ENCODE assay signal across 1 cellular context in the genomic region with DNA sequence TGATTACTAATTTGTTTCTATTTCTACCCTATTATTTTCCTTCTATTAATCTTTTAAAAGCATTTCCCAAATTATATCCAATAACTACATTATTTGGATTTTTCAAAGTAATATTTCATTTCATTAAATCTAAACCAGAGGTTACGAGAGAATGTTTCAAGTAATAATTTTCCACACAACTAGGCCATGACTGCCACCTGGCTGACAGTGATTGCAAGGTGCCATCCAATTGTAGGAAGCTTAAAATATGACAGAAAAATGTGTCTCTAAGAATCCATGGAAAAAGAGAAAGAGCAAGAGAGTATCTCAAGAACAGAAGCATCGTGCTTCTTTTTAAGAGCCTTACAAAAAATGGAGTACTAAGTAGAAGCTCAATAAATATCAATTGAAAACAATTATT.
TF ChIP-seq lines count a peak whose summit lies in the region.

No MANE protein-coding gene starts in this region.

TF ChIP-seq in liver, 16 proteins besides CTCF, POLR2A, EP300 and RAD21:
- TF ChIP-seq, protein P1, sequence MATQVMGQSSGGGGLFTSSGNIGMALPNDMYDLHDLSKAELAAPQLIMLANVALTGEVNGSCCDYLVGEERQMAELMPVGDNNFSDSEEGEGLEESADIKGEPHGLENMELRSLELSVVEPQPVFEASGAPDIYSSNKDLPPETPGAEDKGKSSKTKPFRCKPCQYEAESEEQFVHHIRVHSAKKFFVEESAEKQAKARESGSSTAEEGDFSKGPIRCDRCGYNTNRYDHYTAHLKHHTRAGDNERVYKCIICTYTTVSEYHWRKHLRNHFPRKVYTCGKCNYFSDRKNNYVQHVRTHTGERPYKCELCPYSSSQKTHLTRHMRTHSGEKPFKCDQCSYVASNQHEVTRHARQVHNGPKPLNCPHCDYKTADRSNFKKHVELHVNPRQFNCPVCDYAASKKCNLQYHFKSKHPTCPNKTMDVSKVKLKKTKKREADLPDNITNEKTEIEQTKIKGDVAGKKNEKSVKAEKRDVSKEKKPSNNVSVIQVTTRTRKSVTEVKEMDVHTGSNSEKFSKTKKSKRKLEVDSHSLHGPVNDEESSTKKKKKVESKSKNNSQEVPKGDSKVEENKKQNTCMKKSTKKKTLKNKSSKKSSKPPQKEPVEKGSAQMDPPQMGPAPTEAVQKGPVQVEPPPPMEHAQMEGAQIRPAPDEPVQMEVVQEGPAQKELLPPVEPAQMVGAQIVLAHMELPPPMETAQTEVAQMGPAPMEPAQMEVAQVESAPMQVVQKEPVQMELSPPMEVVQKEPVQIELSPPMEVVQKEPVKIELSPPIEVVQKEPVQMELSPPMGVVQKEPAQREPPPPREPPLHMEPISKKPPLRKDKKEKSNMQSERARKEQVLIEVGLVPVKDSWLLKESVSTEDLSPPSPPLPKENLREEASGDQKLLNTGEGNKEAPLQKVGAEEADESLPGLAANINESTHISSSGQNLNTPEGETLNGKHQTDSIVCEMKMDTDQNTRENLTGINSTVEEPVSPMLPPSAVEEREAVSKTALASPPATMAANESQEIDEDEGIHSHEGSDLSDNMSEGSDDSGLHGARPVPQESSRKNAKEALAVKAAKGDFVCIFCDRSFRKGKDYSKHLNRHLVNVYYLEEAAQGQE (IDR thresholded peaks at IDR 0.05), result no peak
- TF ChIP-seq NR2F2 (IDR thresholded peaks at IDR 0.05) (no peak), HNF4G (IDR thresholded peaks at IDR 0.05) (no peak), TAF1 (conservative IDR thresholded peaks at IDR 0.05) (no peak), GABPA (IDR thresholded peaks at IDR 0.05 in 1 of 2, conservative IDR thresholded peaks at IDR 0.05 in 1 of 2) (no peak), JUND (IDR thresholded peaks at IDR 0.05) (no peak)
- TF ChIP-seq, protein P2, sequence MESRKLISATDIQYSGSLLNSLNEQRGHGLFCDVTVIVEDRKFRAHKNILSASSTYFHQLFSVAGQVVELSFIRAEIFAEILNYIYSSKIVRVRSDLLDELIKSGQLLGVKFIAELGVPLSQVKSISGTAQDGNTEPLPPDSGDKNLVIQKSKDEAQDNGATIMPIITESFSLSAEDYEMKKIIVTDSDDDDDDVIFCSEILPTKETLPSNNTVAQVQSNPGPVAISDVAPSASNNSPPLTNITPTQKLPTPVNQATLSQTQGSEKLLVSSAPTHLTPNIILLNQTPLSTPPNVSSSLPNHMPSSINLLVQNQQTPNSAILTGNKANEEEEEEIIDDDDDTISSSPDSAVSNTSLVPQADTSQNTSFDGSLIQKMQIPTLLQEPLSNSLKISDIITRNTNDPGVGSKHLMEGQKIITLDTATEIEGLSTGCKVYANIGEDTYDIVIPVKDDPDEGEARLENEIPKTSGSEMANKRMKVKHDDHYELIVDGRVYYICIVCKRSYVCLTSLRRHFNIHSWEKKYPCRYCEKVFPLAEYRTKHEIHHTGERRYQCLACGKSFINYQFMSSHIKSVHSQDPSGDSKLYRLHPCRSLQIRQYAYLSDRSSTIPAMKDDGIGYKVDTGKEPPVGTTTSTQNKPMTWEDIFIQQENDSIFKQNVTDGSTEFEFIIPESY (IDR thresholded peaks at IDR 0.05), result no peak
- TF ChIP-seq, protein P3, sequence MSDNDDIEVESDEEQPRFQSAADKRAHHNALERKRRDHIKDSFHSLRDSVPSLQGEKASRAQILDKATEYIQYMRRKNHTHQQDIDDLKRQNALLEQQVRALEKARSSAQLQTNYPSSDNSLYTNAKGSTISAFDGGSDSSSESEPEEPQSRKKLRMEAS (IDR thresholded peaks at IDR 0.05), result no peak
